ENCODE assay signal across 15 cellular contexts in genomic region chr1:160127381-160127780, GRCh38. TPM values are rescaled to one million over a fixed set of nuclear protein-coding genes. Genes with fewer than 3 reads are reported as not detected.
"Had no signal": no experiment of that assay in that cellular context is flagged by ENCODE, and none has a peak within 500 bp of the region (broad histone marks: within the 10 kb centered on the region; RNA-seq: fewer than 3 reads in every experiment).

No MANE protein-coding gene starts in this region.

- H3K4me3 ChIP-seq: neural progenitor cell, pancreas, smooth muscle cell had no signal

- H3K4me1 ChIP-seq: neural progenitor cell, pancreas had no signal

- FAIRE-seq: pancreas had no signal

- DNase-seq: activated CD4-positive, alpha-beta T cell treated with anti-CD3 and anti-CD28 coated beads for 48 hours; activated CD8-positive, alpha-beta memory T cell treated with anti-CD3 and anti-CD28 coated beads, Interleukin-2, amount 50 U/mL, for 48 hours; activated CD8-positive, alpha-beta T cell treated with anti-CD3 and anti-CD28 coated beads, Interleukin-2, amount 10 ng/mL, durations not matched to agents 7 days and 5 days; activated naive CD4-positive, alpha-beta T cell treated with anti-CD3 and anti-CD28 coated beads for 36 hours; glutamatergic neuron; pancreas; substantia nigra; T-helper 17 cell had no signal

- H3K27ac ChIP-seq: neural progenitor cell, pancreas had no signal

- H3K36me3 ChIP-seq: pancreas had no signal

- H3K9ac ChIP-seq: neural progenitor cell had no signal

- H3K9me3 ChIP-seq: pancreas had no signal

- H3K27me3 ChIP-seq: neural progenitor cell, pancreas had no signal

RNA-seq across cellular contexts. Expression of gene ATP1A2, which starts 11.8 kb away (rescaled TPM):
- total RNA-seq: activated CD8-positive, alpha-beta T cell treated with anti-CD3 and anti-CD28 coated beads, Interleukin-2, amount 10 ng/mL, durations not matched to agents 7 days and 5 days; activated naive CD4-positive, alpha-beta T cell treated with anti-CD3 and anti-CD28 coated beads for 36 hours; epithelial cell of proximal tubule; smooth muscle cell; T-helper 17 cell had no signal

RNA-seq across cellular contexts. Expression of gene ATP1A4, which starts 24.0 kb away (rescaled TPM):
- total RNA-seq: activated CD8-positive, alpha-beta T cell treated with anti-CD3 and anti-CD28 coated beads, Interleukin-2, amount 10 ng/mL, durations not matched to agents 7 days and 5 days; activated naive CD4-positive, alpha-beta T cell treated with anti-CD3 and anti-CD28 coated beads for 36 hours; epithelial cell of proximal tubule; pancreas; renal cortical epithelial cell; smooth muscle cell had no signal

RNA-seq across cellular contexts. Expression of gene KCNJ9, which starts 46.0 kb away (rescaled TPM):
- total RNA-seq: activated CD8-positive, alpha-beta T cell treated with anti-CD3 and anti-CD28 coated beads, Interleukin-2, amount 10 ng/mL, durations not matched to agents 7 days and 5 days; activated naive CD4-positive, alpha-beta T cell treated with anti-CD3 and anti-CD28 coated beads for 36 hours; epithelial cell of proximal tubule; myocyte; pancreas; renal cortical epithelial cell; smooth muscle cell; T-helper 17 cell; ureter had no signal

RNA-seq across cellular contexts. Expression of gene KCNJ10, which starts 57.4 kb away (rescaled TPM):
- total RNA-seq: activated CD8-positive, alpha-beta T cell treated with anti-CD3 and anti-CD28 coated beads, Interleukin-2, amount 10 ng/mL, durations not matched to agents 7 days and 5 days; activated naive CD4-positive, alpha-beta T cell treated with anti-CD3 and anti-CD28 coated beads for 36 hours; epithelial cell of proximal tubule; lower leg skin; myocyte; smooth muscle cell; T-helper 17 cell; ureter had no signal
